In the genomic region with DNA sequence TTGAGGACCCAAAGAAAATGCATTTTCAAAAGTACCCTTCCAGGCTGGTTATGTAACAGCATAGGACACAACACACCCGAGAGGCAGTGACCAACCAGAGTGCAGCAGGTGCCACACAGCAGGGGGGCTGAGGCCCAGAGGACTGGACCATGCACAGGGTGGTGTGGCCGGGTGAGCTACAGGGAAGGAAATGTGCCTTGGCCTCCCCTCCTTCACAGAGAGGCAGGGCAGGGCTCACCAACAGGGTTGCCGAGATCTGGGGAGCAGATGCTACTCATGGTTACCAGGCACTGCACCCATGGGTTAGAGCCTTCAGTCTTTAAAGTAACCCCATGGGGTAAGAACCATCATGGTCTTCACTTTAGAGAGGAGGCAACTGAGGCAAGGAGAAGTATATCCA, we compare ENCODE assay signal across 24 cellular contexts. TPM values are rescaled to one million over a fixed set of nuclear protein-coding genes. Genes with fewer than 3 reads are reported as not detected.
"Had no signal": no experiment of that assay in that cellular context is flagged by ENCODE, and none has a peak within 500 bp of the region (broad histone marks: within the 10 kb centered on the region; RNA-seq: fewer than 3 reads in every experiment).

No MANE protein-coding gene starts in this region.

- ATAC-seq: left colon; left lung; lower lobe of right lung; naive thymus-derived CD8-positive, alpha-beta T cell; pancreas; right cardiac atrium; sciatic nerve; stimulated activated effector memory CD8-positive, alpha-beta T cell treated with anti-CD3 and anti-CD28 coated beads, Interleukin-12 subunit alpha, Interleukin-12 subunit beta, amount 100 ng/mL, for 72 hours had no signal

- H3K36me3 ChIP-seq: left lung, lower lobe of right lung, pancreas, prostate gland, suprapubic skin, thoracic aorta, tibial artery had no signal

- DNase-seq: hippocampal formation; kidney; left colon; left lung; lower lobe of right lung; mesenchymal stem cell; naive thymus-derived CD8-positive, alpha-beta T cell; nucleus accumbens; pancreas; posterior cingulate gyrus; retina; right cardiac atrium; stimulated activated CD4-positive, alpha-beta T cell treated with anti-CD3 and anti-CD28 coated beads, Interleukin-12 subunit alpha, Interleukin-12 subunit beta, amount 100 ng/mL, for 4 hours; stimulated activated CD4-positive, alpha-beta T cell treated with anti-CD3 and anti-CD28 coated beads, Interleukin-4, amount 100 ng/mL, for 24 hours; stimulated activated naive CD4-positive, alpha-beta T cell; tibial artery had no signal

- H3K4me3 ChIP-seq: left lung, lower lobe of right lung, pancreas, prostate gland, skin epidermis, suprapubic skin, thoracic aorta, tibial artery had no signal

- H3K9me3 ChIP-seq: left lung, lower lobe of right lung, pancreas, prostate gland, suprapubic skin, thoracic aorta, tibial artery had no signal

- H3K4me1 ChIP-seq: left lung, lower lobe of right lung, pancreas, prostate gland, tibial artery had no signal

- H3K27ac ChIP-seq: left lung, lower lobe of right lung, pancreas, prostate gland, skin epidermis, suprapubic skin, thoracic aorta, tibial artery had no signal

- FAIRE-seq: kidney, pancreas had no signal

RNA-seq across cellular contexts. Expression of gene KCNK12, which starts 9.4 kb away (rescaled TPM):
- polyA plus RNA-seq: liver, mammary epithelial cell had no signal
